Comparison of ENCODE assay signal across 12 cellular contexts in the genomic region with DNA sequence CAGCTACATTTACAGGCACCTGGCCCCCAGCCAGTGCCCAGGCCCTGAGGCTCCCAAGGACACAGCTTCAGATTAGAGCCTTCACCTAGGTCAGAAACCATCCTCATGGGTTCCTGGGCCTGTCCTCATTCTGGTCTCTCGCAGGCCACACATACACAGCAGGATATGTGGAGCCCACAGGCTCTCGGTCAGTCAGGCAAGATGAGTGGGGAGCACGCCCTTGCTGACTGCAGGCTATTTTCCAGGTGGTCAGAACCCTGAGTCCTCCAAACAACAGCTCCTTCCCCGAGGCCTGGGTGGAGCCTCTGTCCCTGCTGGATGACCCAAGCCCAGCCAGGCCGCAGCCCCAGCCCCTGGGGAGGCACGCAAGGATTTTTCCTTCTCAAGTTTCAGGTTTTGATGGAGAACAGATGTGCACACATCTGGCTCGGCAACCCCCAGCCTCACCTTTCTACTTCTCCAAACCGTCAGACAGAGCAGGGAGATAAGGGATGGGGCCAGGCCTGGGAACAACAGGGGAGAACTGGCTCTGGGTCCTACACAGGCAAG. TPM values are rescaled to one million over a fixed set of nuclear protein-coding genes. Genes with fewer than 3 reads are reported as not detected.
A peak's percentile ranks its signal among the peaks of the same experiment; 100 is the strongest.
DNase-seq lines count a peak whose midpoint lies in the region; ATAC-seq and TF ChIP-seq lines count a peak whose summit lies in the region.
"Had no signal": no experiment of that assay in that cellular context is flagged by ENCODE, and none has a peak within 500 bp of the region (broad histone marks: within the 10 kb centered on the region; RNA-seq: fewer than 3 reads in every experiment).

No MANE protein-coding gene starts in this region.

- DNase-seq in AG08395 (ENCODE audit: low spot score) (peak; percentile 50), HFFc6 (no peak), mammary epithelial cell (no peak), NCI-H524 treated with DMSO at 0.1 percent for 48 hours (lab: John Stamatoyannopoulos, UW) (no peak), body of pancreas (no peak)
- DNase-seq: CD8-positive, alpha-beta T cell; left colon; occipital lobe had no signal

- intact Hi-C loops in mammary epithelial cell (cut with micrococcal nuclease) (no loop called here), body of pancreas (cut with DNase I) (no loop called here)

- H3K27me3 Mint-ChIP-seq in HFFc6 (ENCODE audit: insufficient read depth): no peaks in the 10 kb centered on the region; the same call in 1 of the 2 replicates
- H3K27me3 Mint-ChIP-seq in nephron (ENCODE audit: low read depth): peaks cover 4% of the 10 kb centered on the region

- H3K27me3 ChIP-seq in mammary epithelial cell (ENCODE audit: insufficient read depth, low read length) (no peaks in the 10 kb centered on the region), body of pancreas (peaks cover 0 to 3% of the 10 kb centered on the region in 2 donors)

- H3K4me1 Mint-ChIP-seq in HFFc6 (ENCODE audit: low read depth) (peaks cover 70% of the 10 kb centered on the region), nephron (peaks cover 76% of the 10 kb centered on the region)

- dilution Hi-C loops in mammary epithelial cell (cut with HindIII; ENCODE audit: low sequenced_read_pairs): no loop called here

- H3K4me1 ChIP-seq in mammary epithelial cell (ENCODE audit: insufficient read depth, low read length) (peaks cover 53% of the 10 kb centered on the region), body of pancreas (peaks cover 10% of the 10 kb centered on the region)

- ATAC-seq in HG03139 (IDR thresholded peaks at IDR 0.05; ENCODE audit: unreplicated experiment): no peak
- ATAC-seq in body of pancreas: no peak
- ATAC-seq in HG02840 (IDR thresholded peaks at IDR 0.05; ENCODE audit: low FRiP score, unreplicated experiment): no peak
- ATAC-seq: CD8-positive, alpha-beta T cell had no signal

- no peak overlapping the region for H2AFZ ChIP-seq in mammary epithelial cell (ENCODE audit: low read depth, low read length)

- H4K20me1 ChIP-seq in mammary epithelial cell (ENCODE audit: insufficient read depth, low read length): no peaks in the 10 kb centered on the region

- peak overlapping the region; percentile 10 for H3K4me2 ChIP-seq in mammary epithelial cell (ENCODE audit: insufficient read depth, low read depth, low read length)

- in situ Hi-C loops in mammary epithelial cell (cut with MboI; ENCODE audit: low sequenced_read_pairs in 2 of 2): no loop called here

- TF ChIP-seq POLR2A in body of pancreas (IDR thresholded peaks at IDR 0.05): no peak

- TF ChIP-seq CTCF in HFFc6 (IDR thresholded peaks at IDR 0.05): no peak
- TF ChIP-seq CTCF in mammary epithelial cell (conservative IDR thresholded peaks at IDR 0.05 in 1 of 2, IDR thresholded peaks at IDR 0.05 in 1 of 2; ENCODE audit: extremely low read depth in 1 of 2, insufficient read depth in 1 of 2, low read depth in 1 of 2, low read length in 2 of 2): no peak
- TF ChIP-seq CTCF in nephron (IDR thresholded peaks at IDR 0.05; ENCODE audit: unreplicated experiment in 3 of 3): no peak
- no peak for TF ChIP-seq CTCF in body of pancreas (IDR thresholded peaks at IDR 0.05)

- no peaks in the 10 kb centered on the region for H3K36me3 Mint-ChIP-seq in HFFc6 (ENCODE audit: low read depth)
- H3K36me3 Mint-ChIP-seq in nephron (ENCODE audit: low read depth): no peaks in the 10 kb centered on the region
- H3K36me3 Mint-ChIP-seq: CD8-positive, alpha-beta T cell had no signal

- H3K4me3 ChIP-seq in mammary epithelial cell (replicated peaks in 1 of 3; ENCODE audit: insufficient read depth in 1 of 3, low read depth in 2 of 3, low read length in 3 of 3) (no peak overlapping the region), body of pancreas (no peak overlapping the region)
- H3K4me3 ChIP-seq: esophagus muscularis mucosa had no signal

- BruUV-seq in mammary epithelial cell (replicated peaks; lab: Mats Ljungman, UMichigan): no TSS peak

- 80% methylated on average over 8 of the region's 8 CpGs for WGBS in mammary epithelial cell (ENCODE audit: low coverage, missing lambda C conversion rate)
- 73 to 74% methylated on average over 5 to 8 of the region's 8 CpGs for WGBS in body of pancreas, 2 donors

- H3K36me3 ChIP-seq in mammary epithelial cell (ENCODE audit: insufficient read depth, low read length) (no peaks in the 10 kb centered on the region), body of pancreas (replicated peaks in 1 of 2; ENCODE audit: insufficient read depth in 1 of 2, low read depth in 2 of 2) (no peaks in the 10 kb centered on the region)
- H3K36me3 ChIP-seq: esophagus muscularis mucosa had no signal

- H3K27ac Mint-ChIP-seq in HFFc6: peak overlapping the region; percentile 70
- H3K27ac Mint-ChIP-seq in nephron: peak overlapping the region; percentile 97 to 99 (median 98)
- H3K27ac Mint-ChIP-seq: CD8-positive, alpha-beta T cell had no signal

- H3K79me2 ChIP-seq in mammary epithelial cell (ENCODE audit: insufficient read depth, low read length): no peaks in the 10 kb centered on the region

- no peak overlapping the region for H3K9ac ChIP-seq in mammary epithelial cell (ENCODE audit: insufficient read depth, low read length)

- no peaks in the 10 kb centered on the region for H3K9me3 ChIP-seq in mammary epithelial cell (replicated peaks; ENCODE audit: insufficient read depth, low read length)
- no peaks in the 10 kb centered on the region for H3K9me3 ChIP-seq in body of pancreas
- H3K9me3 ChIP-seq: esophagus muscularis mucosa had no signal

- H3K4me3 Mint-ChIP-seq in HFFc6 (peak overlapping the region; percentile 48), nephron (peak overlapping the region; percentile 84 to 90 (median 87))
- H3K4me3 Mint-ChIP-seq: CD8-positive, alpha-beta T cell had no signal

- CTCF ChIA-PET in mammary epithelial cell (lab: Charles Lee; ENCODE audit: low non-redundant PET): interaction anchor here (0.6 kb wide), 1 partner anchor 53 kb away, joined by 3 read pairs; no protein-coding TSS in a partner anchor

- no peaks in the 10 kb centered on the region for H3K9me3 Mint-ChIP-seq in HFFc6
- H3K9me3 Mint-ChIP-seq in nephron: no peaks in the 10 kb centered on the region
- H3K9me3 Mint-ChIP-seq: CD8-positive, alpha-beta T cell had no signal

- H3K27ac ChIP-seq in mammary epithelial cell (ENCODE audit: insufficient read depth, low read depth, low read length) (no peak overlapping the region), body of pancreas (no peak overlapping the region)
- H3K27ac ChIP-seq: esophagus muscularis mucosa had no signal

RNA-seq across cellular contexts. Expression of a gene that starts 1.6 kb away (rescaled TPM):
- total RNA-seq in HFFc6 (2021; fragmentation: NEBNext Ultra II Directional; extraction: Animal tissue kit (Norgen Biotek cat#: 25700)): 1 to 10 TPM; 2.2 to 3.2 (median 2.6) TPM
- total RNA-seq in mammary epithelial cell: under 1 TPM in 1 of 2 donors, not detected in 1; 0.17 TPM
- 0.15 TPM for polyA plus RNA-seq in mammary epithelial cell
- not detected for polyA minus RNA-seq in mammary epithelial cell
- not detected for total RNA-seq in body of pancreas
- total RNA-seq: CD8-positive, alpha-beta T cell; left colon had no signal

RNA-seq across cellular contexts. Expression of a gene that starts 27.4 kb away (rescaled TPM):
- 1 to 10 TPM; 1.7 to 6.3 (median 1.9) TPM for total RNA-seq in HFFc6 (2021; fragmentation: NEBNext Ultra II Directional; extraction: Animal tissue kit (Norgen Biotek cat#: 25700))
- total RNA-seq in mammary epithelial cell: under 1 TPM in 1 of 2 donors, not detected in 1; 0.50 TPM
- 0.08 TPM for polyA plus RNA-seq in mammary epithelial cell
- not detected for polyA minus RNA-seq in mammary epithelial cell
- 10 to 100 TPM; 10.5 to 15.8 TPM for total RNA-seq in body of pancreas
- total RNA-seq: CD8-positive, alpha-beta T cell had no signal

RNA-seq across cellular contexts. Expression of a gene that starts 35.2 kb away (rescaled TPM):
- under 1 TPM in 1 of 6 experiments, not detected in 5; 0.30 TPM for total RNA-seq in HFFc6 (2021; fragmentation: NEBNext Ultra II Directional; extraction: Animal tissue kit (Norgen Biotek cat#: 25700))
- total RNA-seq in mammary epithelial cell (not detected), body of pancreas (not detected)
- 0.20 TPM for polyA plus RNA-seq in mammary epithelial cell
- not detected for polyA minus RNA-seq in mammary epithelial cell
- total RNA-seq: CD8-positive, alpha-beta T cell; esophagus muscularis mucosa; occipital lobe had no signal
